In genomic region chr1:13237572-13237971, GRCh38 we compare ENCODE assay signal across 15 cellular contexts. TPM values are rescaled to one million over a fixed set of nuclear protein-coding genes. Genes with fewer than 3 reads are reported as not detected.
A peak's percentile ranks its signal among the peaks of the same experiment; 100 is the strongest.
DNase-seq lines count a peak whose midpoint lies in the region; ATAC-seq and TF ChIP-seq lines count a peak whose summit lies in the region.
"Not testable (repeated sequence)": the region's sequence is repeated elsewhere in the genome, so short reads cannot be mapped to it uniquely, and the experiment has no call there.
"Had no signal": no experiment of that assay in that cellular context is flagged by ENCODE, and none has a peak within 500 bp of the region (broad histone marks: within the 10 kb centered on the region; RNA-seq: fewer than 3 reads in every experiment).

No MANE protein-coding gene starts in this region.

- not testable (repeated sequence) for ATAC-seq in Right ventricle myocardium superior (ENCODE audit: poor library complexity); left lobe of liver

- not testable (repeated sequence) for H3K36me3 ChIP-seq in spleen

- TF ChIP-seq CTCF in osteocyte (IDR thresholded peaks at IDR 0.05); spleen (IDR thresholded peaks at IDR 0.05 in 8 of 11, conservative IDR thresholded peaks at IDR 0.05 in 3 of 11): not testable (repeated sequence)

- H3K4me1 Mint-ChIP-seq in activated CD4-positive, alpha-beta T cell treated with anti-CD3 and anti-CD28 coated beads, Interleukin-2, amount 10 ng/mL, durations not matched to agents 24 days and 14 days; osteocyte (ENCODE audit: unreplicated experiment): not testable (repeated sequence)

- not testable (repeated sequence) for H3K9me3 ChIP-seq in spleen

- H3K27ac Mint-ChIP-seq in activated CD4-positive, alpha-beta T cell treated with anti-CD3 and anti-CD28 coated beads, Interleukin-2, amount 10 ng/mL, durations not matched to agents 24 days and 14 days; osteocyte (ENCODE audit: unreplicated experiment): not testable (repeated sequence)

- H3K27me3 Mint-ChIP-seq in activated CD4-positive, alpha-beta T cell treated with anti-CD3 and anti-CD28 coated beads, Interleukin-2, amount 10 ng/mL, durations not matched to agents 24 days and 14 days; osteocyte (ENCODE audit: unreplicated experiment): not testable (repeated sequence)

- intact Hi-C loops in activated CD4-positive, alpha-beta T cell treated with anti-CD3 and anti-CD28 coated beads, Interleukin-2, amount 10 ng/mL, durations not matched to agents 24 days and 14 days (cut with micrococcal nuclease); Right ventricle myocardium superior (cut with DNase I); spleen (cut with DNase I; ENCODE audit: low total_unique reads): not testable (repeated sequence)

- not testable (repeated sequence) for TF ChIP-seq POLR2A in spleen (IDR thresholded peaks at IDR 0.05)

- H3K4me3 ChIP-seq in spleen, result not testable (repeated sequence)

- H3K27ac ChIP-seq in spleen, result not testable (repeated sequence)

- 58 to 83% (median 74%) methylated on average over 3 to 4 of the region's 4 CpGs for WGBS in spleen, 5 donors

- not testable (repeated sequence) for H3K4me3 Mint-ChIP-seq in activated CD4-positive, alpha-beta T cell treated with anti-CD3 and anti-CD28 coated beads, Interleukin-2, amount 10 ng/mL, durations not matched to agents 24 days and 14 days; osteocyte (ENCODE audit: unreplicated experiment)

- not testable (repeated sequence) for H3K9me3 Mint-ChIP-seq in activated CD4-positive, alpha-beta T cell treated with anti-CD3 and anti-CD28 coated beads, Interleukin-2, amount 10 ng/mL, durations not matched to agents 24 days and 14 days
- peaks cover 26% of the 10 kb centered on the region for H3K9me3 Mint-ChIP-seq in osteocyte (ENCODE audit: unreplicated experiment)

- H3K4me1 ChIP-seq in spleen, result not testable (repeated sequence)

- DNase-seq in RPMI8226 (peak; percentile 49), Right ventricle myocardium superior (peak; percentile 15), left lobe of liver (ENCODE audit: low spot score) (peak; percentile 21), osteocyte (ENCODE audit: extremely low spot score, unreplicated experiment) (peak; percentile 44), spleen (peak; percentile 39)
- peak; percentile 52 for DNase-seq in activated CD4-positive, alpha-beta T cell treated with anti-CD3 and anti-CD28 coated beads, Interleukin-2, amount 10 ng/mL, durations not matched to agents 24 days and 14 days

- H3K36me3 Mint-ChIP-seq in activated CD4-positive, alpha-beta T cell treated with anti-CD3 and anti-CD28 coated beads, Interleukin-2, amount 10 ng/mL, durations not matched to agents 24 days and 14 days (ENCODE audit: low read depth); osteocyte (ENCODE audit: unreplicated experiment): not testable (repeated sequence)

- H3K27me3 ChIP-seq in spleen (replicated peaks in 1 of 7), result not testable (repeated sequence)

RNA-seq across cellular contexts. Expression of gene PRAMEF18, which starts 11.6 kb away (rescaled TPM):
- not detected in 2 replicates for total RNA-seq in activated CD4-positive, alpha-beta T cell treated with anti-CD3 and anti-CD28 coated beads, Interleukin-2, amount 10 ng/mL, durations not matched to agents 24 days and 14 days
- total RNA-seq in Right ventricle myocardium superior (not detected), left lobe of liver (not detected), osteocyte (not detected in 2 replicates), spleen (not detected)
- not detected for polyA plus RNA-seq in spleen
- total RNA-seq: A673; CD4-positive, alpha-beta memory T cell; CD4-positive, CD25-positive, alpha-beta regulatory T cell; CD8-positive, alpha-beta memory T cell; Daoy; G401; GM12878 had no signal
- polyA plus RNA-seq: AG04450; CD14-positive monocyte; CD4-positive, alpha-beta memory T cell; CD4-positive, CD25-positive, alpha-beta regulatory T cell; CD8-positive, alpha-beta memory T cell; GM12878 had no signal

RNA-seq across cellular contexts. Expression of gene PRAMEF5, which starts 16.4 kb away (rescaled TPM):
- not detected in 2 replicates for total RNA-seq in activated CD4-positive, alpha-beta T cell treated with anti-CD3 and anti-CD28 coated beads, Interleukin-2, amount 10 ng/mL, durations not matched to agents 24 days and 14 days
- total RNA-seq in Right ventricle myocardium superior, result not detected
- not detected for total RNA-seq in left lobe of liver
- not detected in 2 replicates for total RNA-seq in osteocyte
- total RNA-seq in spleen, result not detected
- not detected for polyA plus RNA-seq in spleen
- total RNA-seq: A673; CD4-positive, alpha-beta memory T cell; CD4-positive, CD25-positive, alpha-beta regulatory T cell; CD8-positive, alpha-beta memory T cell; Daoy; GM12878 had no signal
- polyA plus RNA-seq: AG04450; CD14-positive monocyte; CD4-positive, alpha-beta memory T cell; CD4-positive, CD25-positive, alpha-beta regulatory T cell; CD8-positive, alpha-beta memory T cell; GM12878 had no signal

RNA-seq across cellular contexts. Expression of gene PRAMEF13, which starts 36.4 kb away (rescaled TPM):
- not detected in 2 replicates for total RNA-seq in activated CD4-positive, alpha-beta T cell treated with anti-CD3 and anti-CD28 coated beads, Interleukin-2, amount 10 ng/mL, durations not matched to agents 24 days and 14 days
- total RNA-seq in Right ventricle myocardium superior (not detected), left lobe of liver (not detected), osteocyte (not detected in 2 replicates), spleen (not detected)
- not detected for polyA plus RNA-seq in spleen
- total RNA-seq: CD4-positive, alpha-beta memory T cell; CD4-positive, CD25-positive, alpha-beta regulatory T cell; CD8-positive, alpha-beta memory T cell; Daoy; GM12878 had no signal
- polyA plus RNA-seq: AG04450; CD14-positive monocyte; CD4-positive, alpha-beta memory T cell; CD4-positive, CD25-positive, alpha-beta regulatory T cell; CD8-positive, alpha-beta memory T cell; GM12878 had no signal

RNA-seq across cellular contexts. Expression of gene PRAMEF8, which starts 47.4 kb away (rescaled TPM):
- total RNA-seq in activated CD4-positive, alpha-beta T cell treated with anti-CD3 and anti-CD28 coated beads, Interleukin-2, amount 10 ng/mL, durations not matched to agents 24 days and 14 days, result not detected in 2 replicates
- total RNA-seq in Right ventricle myocardium superior (not detected), left lobe of liver (not detected), osteocyte (not detected in 2 replicates), spleen (not detected)
- polyA plus RNA-seq in spleen, result not detected
- total RNA-seq: A673; CD4-positive, alpha-beta memory T cell; CD4-positive, CD25-positive, alpha-beta regulatory T cell; CD8-positive, alpha-beta memory T cell; Daoy; GM12878 had no signal
- polyA plus RNA-seq: AG04450; CD14-positive monocyte; CD4-positive, alpha-beta memory T cell; CD4-positive, CD25-positive, alpha-beta regulatory T cell; CD8-positive, alpha-beta memory T cell; GM12878 had no signal
